In genomic region chr2:49199266-49199665, GRCh38 we compare ENCODE assay signal across 25 cellular contexts. TPM values are rescaled to one million over a fixed set of nuclear protein-coding genes. Genes with fewer than 3 reads are reported as not detected.
"Had no signal": no experiment of that assay in that cellular context is flagged by ENCODE, and none has a peak within 500 bp of the region (broad histone marks: within the 10 kb centered on the region; RNA-seq: fewer than 3 reads in every experiment).

No MANE protein-coding gene starts in this region.

- H3K27ac ChIP-seq: colonic mucosa, coronary artery, dorsolateral prefrontal cortex, epithelial cell of prostate, esophagus muscularis mucosa, esophagus squamous epithelium, foreskin keratinocyte, gastrocnemius medialis, gastroesophageal sphincter, heart left ventricle, heart right ventricle had no signal

- H3K36me3 ChIP-seq: colonic mucosa, esophagus muscularis mucosa, esophagus squamous epithelium, gastrocnemius medialis, gastroesophageal sphincter, heart left ventricle, heart right ventricle had no signal

- H3K4me3 ChIP-seq: colonic mucosa, coronary artery, dorsolateral prefrontal cortex, esophagus muscularis mucosa, esophagus squamous epithelium, gastrocnemius medialis, gastroesophageal sphincter, heart left ventricle, heart right ventricle had no signal

- DNase-seq: colonic mucosa; cortex of kidney; dermis blood vessel endothelial cell; dorsolateral prefrontal cortex; effector CD4-positive, alpha-beta T cell; effector CD8-positive, alpha-beta T cell; effector memory CD4-positive, alpha-beta T cell; effector memory CD8-positive, alpha-beta T cell; endodermal cell; erythroblast; esophagus squamous epithelium; foreskin fibroblast; foreskin keratinocyte; foreskin melanocyte; gastrocnemius medialis; glutamatergic neuron; head of caudate nucleus; heart left ventricle; heart right ventricle had no signal

- H3K9me3 ChIP-seq: colonic mucosa, esophagus muscularis mucosa, esophagus squamous epithelium, gastrocnemius medialis, gastroesophageal sphincter, heart left ventricle, heart right ventricle had no signal

- H3K27me3 ChIP-seq: colonic mucosa, esophagus muscularis mucosa, esophagus squamous epithelium, foreskin keratinocyte, gastrocnemius medialis, gastroesophageal sphincter, heart left ventricle had no signal

RNA-seq across cellular contexts. Expression of gene FSHR, which starts 45.0 kb away (rescaled TPM):
- polyA plus RNA-seq: endothelial cell of umbilical vein, fibroblast of lung, foreskin keratinocyte, heart left ventricle, heart right ventricle had no signal
